ENCODE assay signal across 1 cellular context in the genomic region with DNA sequence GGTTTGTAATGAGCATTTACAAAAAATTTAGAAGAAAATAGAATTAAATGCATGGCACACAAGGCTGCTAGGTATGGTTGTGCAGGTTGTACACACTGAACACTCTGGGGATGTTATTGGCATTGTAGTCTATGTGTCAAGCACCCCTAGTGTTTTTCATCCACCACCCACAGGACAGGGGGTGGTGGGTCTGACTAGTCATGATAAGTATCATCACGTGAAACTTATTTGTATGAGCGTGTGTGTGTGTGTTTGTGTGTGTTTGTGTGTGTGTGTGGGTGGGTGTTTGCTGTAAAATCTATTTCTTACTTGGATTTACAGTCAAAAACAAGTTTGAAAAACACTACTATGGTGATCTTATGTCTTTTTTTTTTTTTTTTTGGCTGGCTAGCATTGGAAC.
TF ChIP-seq lines count a peak whose summit lies in the region.

No MANE protein-coding gene starts in this region.

TF ChIP-seq in K562, 482 proteins besides CTCF, POLR2A, EP300 and RAD21 (continued from another document):
- TF ChIP-seq HNRNPK (IDR thresholded peaks at IDR 0.05; ENCODE audit: low read depth, low read length, poor library complexity, severe bottlenecking) (no peak), LARP7 (IDR thresholded peaks at IDR 0.05) (no peak), HSF4 (CRISPR knock-in tag; IDR thresholded peaks at IDR 0.05; ENCODE audit: borderline replicate concordance) (no peak), ESRRB (CRISPR knock-in tag; IDR thresholded peaks at IDR 0.05; ENCODE audit: borderline replicate concordance) (no peak), KDM1A (IDR thresholded peaks at IDR 0.05) (no peak), ZKSCAN3 (CRISPR knock-in tag; IDR thresholded peaks at IDR 0.05) (no peak), PTBP1 (IDR thresholded peaks at IDR 0.05; ENCODE audit: low read depth, low read length) (no peak), CBFA2T3 (IDR thresholded peaks at IDR 0.05) (no peak; the same call in 1 of the 2 replicates), IRF2 (CRISPR knock-in tag; IDR thresholded peaks at IDR 0.05) (no peak), NR2F6 (CRISPR knock-in tag; IDR thresholded peaks at IDR 0.05) (no peak), HCFC1 (IDR thresholded peaks at IDR 0.05; ENCODE audit: low read depth, low read length) (no peak)
- TF ChIP-seq, protein P1, sequence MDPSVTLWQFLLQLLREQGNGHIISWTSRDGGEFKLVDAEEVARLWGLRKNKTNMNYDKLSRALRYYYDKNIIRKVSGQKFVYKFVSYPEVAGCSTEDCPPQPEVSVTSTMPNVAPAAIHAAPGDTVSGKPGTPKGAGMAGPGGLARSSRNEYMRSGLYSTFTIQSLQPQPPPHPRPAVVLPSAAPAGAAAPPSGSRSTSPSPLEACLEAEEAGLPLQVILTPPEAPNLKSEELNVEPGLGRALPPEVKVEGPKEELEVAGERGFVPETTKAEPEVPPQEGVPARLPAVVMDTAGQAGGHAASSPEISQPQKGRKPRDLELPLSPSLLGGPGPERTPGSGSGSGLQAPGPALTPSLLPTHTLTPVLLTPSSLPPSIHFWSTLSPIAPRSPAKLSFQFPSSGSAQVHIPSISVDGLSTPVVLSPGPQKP (CRISPR knock-in tag; IDR thresholded peaks at IDR 0.05), result no peak
- TF ChIP-seq, protein P2, sequence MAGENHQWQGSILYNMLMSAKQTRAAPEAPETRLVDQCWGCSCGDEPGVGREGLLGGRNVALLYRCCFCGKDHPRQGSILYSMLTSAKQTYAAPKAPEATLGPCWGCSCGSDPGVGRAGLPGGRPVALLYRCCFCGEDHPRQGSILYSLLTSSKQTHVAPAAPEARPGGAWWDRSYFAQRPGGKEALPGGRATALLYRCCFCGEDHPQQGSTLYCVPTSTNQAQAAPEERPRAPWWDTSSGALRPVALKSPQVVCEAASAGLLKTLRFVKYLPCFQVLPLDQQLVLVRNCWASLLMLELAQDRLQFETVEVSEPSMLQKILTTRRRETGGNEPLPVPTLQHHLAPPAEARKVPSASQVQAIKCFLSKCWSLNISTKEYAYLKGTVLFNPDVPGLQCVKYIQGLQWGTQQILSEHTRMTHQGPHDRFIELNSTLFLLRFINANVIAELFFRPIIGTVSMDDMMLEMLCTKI (IDR thresholded peaks at IDR 0.05; ENCODE audit: partially characterized antibody), result no peak
- TF ChIP-seq, protein P3, sequence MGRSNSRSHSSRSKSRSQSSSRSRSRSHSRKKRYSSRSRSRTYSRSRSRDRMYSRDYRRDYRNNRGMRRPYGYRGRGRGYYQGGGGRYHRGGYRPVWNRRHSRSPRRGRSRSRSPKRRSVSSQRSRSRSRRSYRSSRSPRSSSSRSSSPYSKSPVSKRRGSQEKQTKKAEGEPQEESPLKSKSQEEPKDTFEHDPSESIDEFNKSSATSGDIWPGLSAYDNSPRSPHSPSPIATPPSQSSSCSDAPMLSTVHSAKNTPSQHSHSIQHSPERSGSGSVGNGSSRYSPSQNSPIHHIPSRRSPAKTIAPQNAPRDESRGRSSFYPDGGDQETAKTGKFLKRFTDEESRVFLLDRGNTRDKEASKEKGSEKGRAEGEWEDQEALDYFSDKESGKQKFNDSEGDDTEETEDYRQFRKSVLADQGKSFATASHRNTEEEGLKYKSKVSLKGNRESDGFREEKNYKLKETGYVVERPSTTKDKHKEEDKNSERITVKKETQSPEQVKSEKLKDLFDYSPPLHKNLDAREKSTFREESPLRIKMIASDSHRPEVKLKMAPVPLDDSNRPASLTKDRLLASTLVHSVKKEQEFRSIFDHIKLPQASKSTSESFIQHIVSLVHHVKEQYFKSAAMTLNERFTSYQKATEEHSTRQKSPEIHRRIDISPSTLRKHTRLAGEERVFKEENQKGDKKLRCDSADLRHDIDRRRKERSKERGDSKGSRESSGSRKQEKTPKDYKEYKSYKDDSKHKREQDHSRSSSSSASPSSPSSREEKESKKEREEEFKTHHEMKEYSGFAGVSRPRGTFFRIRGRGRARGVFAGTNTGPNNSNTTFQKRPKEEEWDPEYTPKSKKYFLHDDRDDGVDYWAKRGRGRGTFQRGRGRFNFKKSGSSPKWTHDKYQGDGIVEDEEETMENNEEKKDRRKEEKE (IDR thresholded peaks at IDR 0.05; ENCODE audit: borderline replicate concordance in 1 of 2, control insufficient read depth in 1 of 2, low read depth in 2 of 2, low read length in 1 of 2), result no peak
TF ChIP-seq in K562: peak in this region for 6.
